8 cellular contexts compared by ENCODE assay signal in the genomic region with DNA sequence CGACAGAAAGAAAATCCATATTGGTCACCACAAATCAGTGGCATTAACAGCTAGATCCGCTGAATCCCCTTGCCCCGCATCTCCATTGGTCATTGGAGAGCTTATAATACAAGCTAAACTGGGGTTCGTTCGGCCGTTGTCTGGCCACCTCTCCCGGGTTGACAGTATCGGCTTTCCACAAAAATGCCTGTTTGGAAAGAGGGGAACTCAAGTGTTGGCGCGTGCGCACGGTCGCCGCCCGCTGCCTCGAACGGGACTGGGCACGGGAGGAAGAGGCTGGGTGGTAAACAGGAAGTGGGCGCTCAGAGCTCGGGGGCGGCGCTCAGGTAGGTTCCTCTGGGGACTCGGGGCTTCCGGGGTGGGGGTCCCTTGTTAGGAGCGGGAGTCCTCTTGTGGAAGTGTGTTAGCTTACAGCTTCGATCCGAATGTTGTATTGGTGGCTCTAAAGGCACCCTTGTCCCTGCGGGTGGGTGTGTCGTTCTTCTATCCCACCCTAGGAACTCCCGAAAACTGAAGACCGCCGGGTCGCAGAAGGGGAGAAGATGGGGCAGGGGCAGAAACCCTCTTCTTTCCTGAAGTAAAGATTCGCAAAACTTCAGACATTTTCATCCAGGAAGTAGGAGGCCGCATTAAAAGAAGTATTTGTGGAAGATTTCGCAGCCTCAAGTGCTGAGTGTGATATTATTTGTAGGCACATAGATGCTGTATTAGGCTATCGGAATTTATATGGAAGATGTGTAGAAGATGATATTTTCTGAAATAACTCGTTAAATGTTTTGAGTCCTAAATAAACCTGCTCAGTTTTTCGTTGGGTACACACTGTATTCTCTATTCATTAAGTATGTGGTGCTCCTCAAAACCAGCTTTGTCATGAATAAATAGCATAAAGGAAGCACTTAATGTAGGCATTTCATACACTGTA. TPM values are rescaled to one million over a fixed set of nuclear protein-coding genes. Genes with fewer than 3 reads are reported as not detected.
DNase-seq lines count a peak whose midpoint lies in the region; ATAC-seq and TF ChIP-seq lines count a peak whose summit lies in the region.

No MANE protein-coding gene starts in this region.

- H3K4me2 ChIP-seq in PC-9: peak overlapping the region; percentile 82

- POLR2A ChIA-PET in PC-9 (lab: Charles Lee; ENCODE audit: unreplicated experiment): interaction anchor here (0.6 kb wide), 6 partner anchors 12 to 988 kb away, joined by 3 to 12 read pairs (median 4); partner anchors contain the start of gene TAF1A

- CTCF ChIA-PET in PC-9 (lab: Charles Lee): no interaction called here

- no peak for TF ChIP-seq CTCF in PC-9 (conservative IDR thresholded peaks at IDR 0.05)

- H3K27ac ChIP-seq in PC-9 (peak overlapping the region; percentile 87), esophagus (ENCODE audit: low read depth in 2 of 2, low read length in 1 of 2) (peak overlapping the region; percentile 96 to 98), muscle layer of colon (ENCODE audit: low read depth, low read length) (peak overlapping the region; percentile 100)

- H3K4me3 ChIP-seq in PC-9: peak overlapping the region; percentile 89
- H3K4me3 ChIP-seq in esophagus (ENCODE audit: low read depth in 1 of 2, low read length in 2 of 2): peak overlapping the region; percentile 67 to 78
- peak overlapping the region; percentile 99 to 100 for H3K4me3 ChIP-seq in muscle layer of colon (ENCODE audit: low read depth in 1 of 2, low read length in 2 of 2)

- peak overlapping the region; percentile 98 for H3K9ac ChIP-seq in muscle layer of colon (ENCODE audit: low read length)

- peaks cover 39% of the 10 kb centered on the region for H3F3A ChIP-seq in PC-9 (ENCODE audit: insufficient read depth, low read depth)

- no peaks in the 10 kb centered on the region for H3K9me2 ChIP-seq in PC-9 (ENCODE audit: insufficient read depth)

- H3K27me3 Mint-ChIP-seq in activated T-cell treated with anti-CD3 and anti-CD28 coated beads, Interleukin-2, amount 50 U/mL, for 4 hours (ENCODE audit: low read depth): no peaks in the 10 kb centered on the region

- H2AFZ ChIP-seq in PC-9: peak overlapping the region; percentile 100

- no peaks in the 10 kb centered on the region for H3K27me3 ChIP-seq in PC-9 (ENCODE audit: insufficient read depth, low read depth)
- H3K27me3 ChIP-seq in esophagus (ENCODE audit: control insufficient read depth in 1 of 2, insufficient read depth in 2 of 2, low read length in 2 of 2): no peaks in the 10 kb centered on the region
- no peaks in the 10 kb centered on the region for H3K27me3 ChIP-seq in muscle layer of colon (ENCODE audit: control insufficient read depth in 1 of 2, insufficient read depth in 2 of 2, low read length in 2 of 2)

- intact Hi-C loops in PC-9 (cut with micrococcal nuclease; ENCODE audit: unreplicated experiment): loop anchor here (1.0 kb wide), 1 partner anchor 69 kb away; no protein-coding TSS in a partner anchor

- H3K9me3 ChIP-seq in PC-9 (ENCODE audit: insufficient read depth, low read depth) (no peaks in the 10 kb centered on the region), esophagus (ENCODE audit: control insufficient read depth in 2 of 2, insufficient read depth in 1 of 2, low read depth in 1 of 2, low read length in 1 of 2) (no peaks in the 10 kb centered on the region), muscle layer of colon (ENCODE audit: low read length) (no peaks in the 10 kb centered on the region)

- peak overlapping the region; percentile 100 for H3K4me3 Mint-ChIP-seq in activated T-cell treated with anti-CD3 and anti-CD28 coated beads, Interleukin-2, amount 50 U/mL, for 4 hours

- peaks cover 43% of the 10 kb centered on the region for H3K79me2 ChIP-seq in PC-9 (ENCODE audit: low read depth)

- peaks cover 15% of the 10 kb centered on the region for H3K4me1 ChIP-seq in PC-9 (replicated peaks; ENCODE audit: insufficient read depth)
- H3K4me1 ChIP-seq in esophagus (ENCODE audit: control insufficient read depth in 2 of 2, insufficient read depth in 2 of 2, low read length in 1 of 2): no peaks in the 10 kb centered on the region
- peaks cover 19% of the 10 kb centered on the region for H3K4me1 ChIP-seq in muscle layer of colon (ENCODE audit: insufficient read depth, low read length)

- ATAC-seq in GM21723 (IDR thresholded peaks at IDR 0.05; ENCODE audit: unreplicated experiment): peak; percentile 68
- ATAC-seq in activated T-cell treated with anti-CD3 and anti-CD28 coated beads, Interleukin-2, amount 50 U/mL, for 4 hours: peak; percentile 65 to 69

- peaks cover 14% of the 10 kb centered on the region for H3K36me3 Mint-ChIP-seq in activated T-cell treated with anti-CD3 and anti-CD28 coated beads, Interleukin-2, amount 50 U/mL, for 4 hours (ENCODE audit: insufficient read depth)

- in situ Hi-C loops in KBM-7 (cut with MboI; ENCODE audit: low pct_unique_long_range_greater_than_20kb, low sequenced_read_pairs): no loop called here

- 0% methylated on average over 39 of the region's 39 CpGs for WGBS in esophagus, 2 donors

- no peaks in the 10 kb centered on the region for H3K9me3 Mint-ChIP-seq in activated T-cell treated with anti-CD3 and anti-CD28 coated beads, Interleukin-2, amount 50 U/mL, for 4 hours

- peaks cover 17% of the 10 kb centered on the region for H3K36me3 ChIP-seq in PC-9 (ENCODE audit: low read depth)
- peaks cover 0 to 3% of the 10 kb centered on the region in 2 donors for H3K36me3 ChIP-seq in esophagus (ENCODE audit: control insufficient read depth in 2 of 2, insufficient read depth in 2 of 2, low read length in 1 of 2)
- peaks cover 12% of the 10 kb centered on the region for H3K36me3 ChIP-seq in muscle layer of colon (ENCODE audit: insufficient read depth, low read length)

- peaks cover 51% of the 10 kb centered on the region for H3K4me1 Mint-ChIP-seq in activated T-cell treated with anti-CD3 and anti-CD28 coated beads, Interleukin-2, amount 50 U/mL, for 4 hours (ENCODE audit: low read depth)

- H4K20me1 ChIP-seq in PC-9 (ENCODE audit: insufficient read depth): 0 out of 2 replicates have a peak, but pooled peaks cover under 1% of the 10 kb centered on the region

- DNase-seq in DMS79 treated with DMSO at 0.1 percent for 48 hours (lab: John Stamatoyannopoulos, UW) (peak; percentile 94), KBM-7 (peak; percentile 97), PC-9 (peak; percentile 84 to 93)
- peak; percentile 85 for DNase-seq in activated T-cell treated with anti-CD3 and anti-CD28 coated beads, Interleukin-2, amount 50 U/mL, for 4 hours
- DNase-seq in stimulated activated CD8-positive, alpha-beta memory T cell treated with anti-CD3 and anti-CD28 coated beads, Interleukin-7, amount 100 ng/mL, for 24 hours (ENCODE audit: low read depth): peak; percentile 79

- BruUV-seq in PC-9 (replicated peaks; lab: Mats Ljungman, UMichigan): no TSS peak

RNA-seq across cellular contexts. Expression of gene BROX, which starts 1.0 kb away (rescaled TPM):
- total RNA-seq in PC-9 (2021): 64.3 and 99.1 TPM in 2 replicates
- 10 to 100 TPM; 30.2 to 32.7 (median 30.4) TPM for total RNA-seq in activated T-cell treated with anti-CD3 and anti-CD28 coated beads, Interleukin-2, amount 50 U/mL, for 4 hours
- polyA plus RNA-seq in esophagus: 10 to 100 TPM; 14.3 to 22.8 TPM

RNA-seq across cellular contexts. Expression of gene AIDA, which starts 1.1 kb away (rescaled TPM):
- total RNA-seq in PC-9 (2021): 47.9 and 60.0 TPM in 2 replicates
- 10 to 100 TPM; 28.8 to 34.4 (median 30.1) TPM for total RNA-seq in activated T-cell treated with anti-CD3 and anti-CD28 coated beads, Interleukin-2, amount 50 U/mL, for 4 hours
- polyA plus RNA-seq in esophagus: 10 to 100 TPM; 21.3 to 26.9 TPM

RNA-seq across cellular contexts. Expression of gene FAM177B, which starts 23.6 kb away (rescaled TPM):
- total RNA-seq in PC-9 (2021): not detected in 2 replicates
- total RNA-seq in activated T-cell treated with anti-CD3 and anti-CD28 coated beads, Interleukin-2, amount 50 U/mL, for 4 hours: not detected
- polyA plus RNA-seq in esophagus: under 1 TPM; 0.02 to 0.26 TPM

Comparison
In these comparisons a context has a peak if more than half of its experiments do, and no peak if none do; other contexts are left out.
1. Peak in every context shown above with its lines: DNase-seq, ATAC-seq, H3K4me3 ChIP-seq and H3K27ac ChIP-seq.